1 cellular context compared by ENCODE assay signal in genomic region chr22:37448521-37449150, GRCh38.
TF ChIP-seq lines count a peak whose summit lies in the region.

No MANE protein-coding gene starts in this region.

TF ChIP-seq in HepG2, 621 proteins besides CTCF, POLR2A, EP300 and RAD21 (continued from another document):
- TF ChIP-seq PRDM10 (CRISPR knock-in tag; IDR thresholded peaks at IDR 0.05; ENCODE audit: low read depth) (no peak), RBFOX2 (IDR thresholded peaks at IDR 0.05; ENCODE audit: low read depth, low read length) (no peak), TBL1XR1 (IDR thresholded peaks at IDR 0.05; ENCODE audit: borderline replicate concordance, low read length, partially characterized antibody) (no peak), ZNF484 (CRISPR knock-in tag; IDR thresholded peaks at IDR 0.05; ENCODE audit: borderline replicate concordance, low read depth) (no peak), PRDM4 (CRISPR knock-in tag; IDR thresholded peaks at IDR 0.05; ENCODE audit: borderline replicate concordance) (no peak), REST (IDR thresholded peaks at IDR 0.05; ENCODE audit: borderline replicate concordance in 1 of 2, low read depth in 1 of 2, low read length in 2 of 2) (no peak), PITX1 (CRISPR knock-in tag; IDR thresholded peaks at IDR 0.05) (no peak), HHEX (CRISPR knock-in tag; IDR thresholded peaks at IDR 0.05) (no peak), NFAT5 (CRISPR knock-in tag; IDR thresholded peaks at IDR 0.05) (no peak)
- TF ChIP-seq, protein P1, sequence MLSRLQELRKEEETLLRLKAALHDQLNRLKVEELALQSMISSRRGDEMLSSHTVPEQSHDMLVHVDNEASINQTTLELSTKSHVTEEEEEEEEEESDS (CRISPR knock-in tag; IDR thresholded peaks at IDR 0.05; ENCODE audit: borderline replicate concordance): no peak
- TF ChIP-seq, protein P2, sequence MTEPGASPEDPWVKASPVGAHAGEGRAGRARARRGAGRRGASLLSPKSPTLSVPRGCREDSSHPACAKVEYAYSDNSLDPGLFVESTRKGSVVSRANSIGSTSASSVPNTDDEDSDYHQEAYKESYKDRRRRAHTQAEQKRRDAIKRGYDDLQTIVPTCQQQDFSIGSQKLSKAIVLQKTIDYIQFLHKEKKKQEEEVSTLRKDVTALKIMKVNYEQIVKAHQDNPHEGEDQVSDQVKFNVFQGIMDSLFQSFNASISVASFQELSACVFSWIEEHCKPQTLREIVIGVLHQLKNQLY (CRISPR knock-in tag; IDR thresholded peaks at IDR 0.05): no peak
